15 cellular contexts compared by ENCODE assay signal in the genomic region with DNA sequence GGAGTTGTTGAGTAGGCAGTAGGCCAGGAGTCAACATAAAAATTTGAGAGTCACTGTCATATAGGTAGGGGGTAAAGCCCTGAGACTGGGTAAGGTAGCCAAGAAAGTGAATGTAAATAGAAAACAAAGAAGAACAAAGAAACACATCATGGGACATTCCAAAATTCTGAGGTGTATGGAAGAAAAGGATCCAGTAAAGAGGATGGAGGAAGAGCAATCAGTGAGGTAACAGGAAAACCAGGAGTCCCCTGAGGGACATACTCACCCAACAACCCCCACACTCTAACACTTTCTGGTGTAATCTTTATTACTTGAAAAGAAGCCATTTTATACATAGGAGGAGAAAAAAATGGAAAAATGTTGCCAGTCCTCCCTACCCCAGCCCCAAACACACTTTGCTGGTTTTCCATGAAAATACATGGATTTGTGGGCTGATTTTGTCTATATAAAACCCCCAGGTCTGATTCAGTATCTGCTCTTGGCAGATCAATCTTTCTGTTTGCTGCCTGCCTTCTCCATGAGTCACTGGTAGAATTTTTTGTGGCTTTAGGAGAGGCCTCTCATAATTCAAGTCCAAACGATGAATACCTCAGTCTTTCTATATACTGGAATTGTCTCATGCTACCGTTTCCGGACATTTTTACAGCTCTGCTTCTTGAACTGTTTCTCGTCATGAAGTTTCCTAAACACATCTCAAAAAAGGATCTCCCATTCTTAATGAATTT.
DNase-seq lines count a peak whose midpoint lies in the region; ATAC-seq and TF ChIP-seq lines count a peak whose summit lies in the region.
"Had no signal": no experiment of that assay in that cellular context is flagged by ENCODE, and none has a peak within 500 bp of the region (broad histone marks: within the 10 kb centered on the region; RNA-seq: fewer than 3 reads in every experiment).

No MANE protein-coding gene starts in this region.

- H3K4me1 ChIP-seq in GM23248 (ENCODE audit: insufficient read depth) (peaks cover 18% of the 10 kb centered on the region), RWPE2 (ENCODE audit: insufficient read depth, poor library complexity, severe bottlenecking) (peaks cover 22% of the 10 kb centered on the region)

- H3K4me1 Mint-ChIP-seq in progenitor cell of endocrine pancreas (ENCODE audit: low read depth) = peaks cover 20% of the 10 kb centered on the region
- H3K4me1 Mint-ChIP-seq: naive thymus-derived CD4-positive, alpha-beta T cell had no signal

- H2AFZ ChIP-seq in GM23248 = peak overlapping the region; percentile 38; the same call in 1 of the 2 replicates

- peak; percentile 89 for DNase-seq in GM23248
- DNase-seq in RWPE2 (ENCODE audit: low spot score) = no peak
- DNase-seq in fibroblast of mammary gland (ENCODE audit: low read depth) = peak; percentile 95
- no peak for DNase-seq in progenitor cell of endocrine pancreas (ENCODE audit: low spot score, unreplicated experiment)
- DNase-seq in activated CD4-positive, alpha-beta T cell treated with anti-CD3 and anti-CD28 coated beads, Interleukin-2, amount 50 U/mL, for 1 hour = no peak
- DNase-seq in globus pallidus (ENCODE audit: low spot score) = no peak
- no peak for DNase-seq in amygdala (lab: John Stamatoyannopoulos, UW)
- DNase-seq: activated CD4-positive, CD25-positive, alpha-beta regulatory T cell treated with anti-CD3 and anti-CD28 coated beads, Interleukin-2, amount 50 U/mL, for 72 hours; activated effector memory CD4-positive, alpha-beta T cell treated with anti-CD3 and anti-CD28 coated beads, Interleukin-2, amount 50 U/mL, for 16 hours; cortex of kidney; naive thymus-derived CD4-positive, alpha-beta T cell; NCI-H2107 had no signal

- peak overlapping the region; percentile 71 for H3K4me2 ChIP-seq in GM23248 (ENCODE audit: unreplicated experiment)

- H3K4me3 ChIP-seq in GM23248 (no peak overlapping the region; the same call in 1 of the 2 replicates), RWPE2 (ENCODE audit: severe bottlenecking) (no peak overlapping the region), fibroblast of mammary gland (ENCODE audit: control insufficient read depth, low read depth, low read length) (no peak overlapping the region)

- peak overlapping the region; percentile 73 for H3K27ac ChIP-seq in GM23248
- H3K27ac ChIP-seq in RWPE2 (ENCODE audit: poor library complexity, severe bottlenecking) = peak overlapping the region; percentile 90

- peaks cover 5% of the 10 kb centered on the region for H3K9me3 Mint-ChIP-seq in progenitor cell of endocrine pancreas (ENCODE audit: low read depth)

- TF ChIP-seq CTCF in RWPE2 (IDR thresholded peaks at IDR 0.05; ENCODE audit: poor library complexity, severe bottlenecking) (no peak), fibroblast of mammary gland (conservative IDR thresholded peaks at IDR 0.05; ENCODE audit: control insufficient read depth, insufficient read depth, low read depth, low read length) (no peak), progenitor cell of endocrine pancreas (IDR thresholded peaks at IDR 0.05; ENCODE audit: unreplicated experiment) (no peak)

- no peaks in the 10 kb centered on the region for H4K20me1 ChIP-seq in GM23248 (ENCODE audit: insufficient read depth)

- WGBS in GM23248 (ENCODE audit: low coverage in 1 of 2, low lambda C conversion rate in 2 of 2, missing lambda C conversion rate in 2 of 2), 2 experiments = 0 to 7% methylated on average over 4 of the region's 4 CpGs

- peak overlapping the region; percentile 41 for H3K27ac Mint-ChIP-seq in progenitor cell of endocrine pancreas
- H3K27ac Mint-ChIP-seq: naive thymus-derived CD4-positive, alpha-beta T cell; stimulated activated naive CD8-positive, alpha-beta T cell treated with anti-CD3 and anti-CD28 coated beads, Interleukin-15, Interleukin-2, amounts not matched to agents 100 ng/mL and 50 ng/mL, for 24 hours had no signal

- peaks cover 1% of the 10 kb centered on the region for H3K36me3 Mint-ChIP-seq in progenitor cell of endocrine pancreas (ENCODE audit: insufficient read depth)

- in situ Hi-C loops in GM23248 (cut with MboI) = no loop called here

- H3K79me2 ChIP-seq in GM23248 (ENCODE audit: insufficient read depth) = no peaks in the 10 kb centered on the region

- peaks cover 5% of the 10 kb centered on the region; the same call in 1 of the 2 replicates for H3K9me2 ChIP-seq in GM23248 (ENCODE audit: insufficient read depth)

- peaks cover 13% of the 10 kb centered on the region for H3F3A ChIP-seq in GM23248 (ENCODE audit: insufficient read depth)

- ATAC-seq in RWPE2 (ENCODE audit: low read depth) = peak; percentile 99
- ATAC-seq in GM18520 (IDR thresholded peaks at IDR 0.05; ENCODE audit: unreplicated experiment) = no peak
- ATAC-seq: HepG2; naive thymus-derived CD4-positive, alpha-beta T cell had no signal

- H3K4me3 Mint-ChIP-seq in progenitor cell of endocrine pancreas (ENCODE audit: low read depth) = no peak overlapping the region
- H3K4me3 Mint-ChIP-seq: naive thymus-derived CD4-positive, alpha-beta T cell; stimulated activated naive CD8-positive, alpha-beta T cell treated with anti-CD3 and anti-CD28 coated beads, Interleukin-15, Interleukin-2, amounts not matched to agents 100 ng/mL and 50 ng/mL, for 24 hours had no signal

- no peaks in the 10 kb centered on the region for H3K27me3 ChIP-seq in GM23248 (replicated peaks; ENCODE audit: insufficient read depth)
- H3K27me3 ChIP-seq in RWPE2 (ENCODE audit: insufficient read depth, poor library complexity, severe bottlenecking) = no peaks in the 10 kb centered on the region

- H3K9me3 ChIP-seq in GM23248 (ENCODE audit: low read depth) = no peaks in the 10 kb centered on the region
- no peaks in the 10 kb centered on the region for H3K9me3 ChIP-seq in RWPE2 (ENCODE audit: severe bottlenecking)

- H3K27me3 Mint-ChIP-seq in progenitor cell of endocrine pancreas = no peaks in the 10 kb centered on the region
- H3K27me3 Mint-ChIP-seq: stimulated activated naive CD8-positive, alpha-beta T cell treated with anti-CD3 and anti-CD28 coated beads, Interleukin-15, Interleukin-2, amounts not matched to agents 100 ng/mL and 50 ng/mL, for 24 hours had no signal

- peak overlapping the region; percentile 26; the same call in 1 of the 2 replicates for H3K9ac ChIP-seq in GM23248

- H3K36me3 ChIP-seq in GM23248 (ENCODE audit: low read depth) = no peaks in the 10 kb centered on the region
- H3K36me3 ChIP-seq in RWPE2 (ENCODE audit: low read depth) = no peaks in the 10 kb centered on the region

Comparison
In these comparisons a context has a peak if more than half of its experiments do, and no peak if none do; other contexts are left out.
1. DNase-seq: peak in GM23248 (single experiment) and fibroblast of mammary gland (single experiment); none in RWPE2 (single experiment), progenitor cell of endocrine pancreas (single experiment), activated CD4-positive, alpha-beta T cell treated with anti-CD3 and anti-CD28 coated beads, Interleukin-2, amount 50 U/mL, for 1 hour (single experiment), globus pallidus (single experiment) and amygdala (0 of 56).